Comparison of ENCODE assay signal across 8 cellular contexts in genomic region chr11:126268708-126269579, GRCh38. TPM values are rescaled to one million over a fixed set of nuclear protein-coding genes. Genes with fewer than 3 reads are reported as not detected.
DNase-seq lines count a peak whose midpoint lies in the region; TF ChIP-seq lines count a peak whose summit lies in the region.

TSS of gene FOXRED1 (plus strand) at chr11:126269154. CDS start at chr11:126269207, 53 bp downstream.
TSS of gene SRPRA (minus strand) at chr11:126268895. CDS start at chr11:126268804, 91 bp downstream.

- no peaks in the 10 kb centered on the region for H3K9me3 ChIP-seq in H9 (ENCODE audit: control insufficient read depth, low read depth, low read length)
- H3K9me3 ChIP-seq in MG63: no peaks in the 10 kb centered on the region

- no peak within 1 kb of the TSS for H2BK20ac ChIP-seq in H9 (ENCODE audit: low read depth, low read length, poor library complexity, severe bottlenecking)

- no peak for TF ChIP-seq CTCF in H9 (conservative IDR thresholded peaks at IDR 0.05)
- TF ChIP-seq CTCF in fibroblast of pulmonary artery (IDR thresholded peaks at IDR 0.05; ENCODE audit: low read length, missing control alignments): no peak
- no peak for TF ChIP-seq CTCF in nephron (IDR thresholded peaks at IDR 0.05; ENCODE audit: unreplicated experiment in 3 of 3)

- H3K56ac ChIP-seq in H9 (ENCODE audit: insufficient read length, low read depth, low read length): no peak within 1 kb of the TSS

- peak within 1 kb of the TSS; percentile 99 for H3K14ac ChIP-seq in H9 (ENCODE audit: insufficient read depth, low read length)

- peak within 1 kb of the TSS; percentile 98 for H3K4me2 ChIP-seq in H9 (ENCODE audit: insufficient read depth, insufficient read length, low read length)

- H3K36me3 ChIP-seq in MG63: peaks cover 52% of the 10 kb centered on the region

- H3K9me3 Mint-ChIP-seq in H9 (no peaks in the 10 kb centered on the region), nephron (no peaks in the 10 kb centered on the region)
- no peaks in the 10 kb centered on the region for H3K9me3 Mint-ChIP-seq in stimulated activated naive CD8-positive, alpha-beta T cell treated with anti-CD3 and anti-CD28 coated beads, Interleukin-15, Interleukin-2, amounts not matched to agents 100 ng/mL and 50 ng/mL, for 24 hours

- DNase-seq in ELR (ENCODE audit: low read depth): peak; percentile 99
- peak; percentile 100 for DNase-seq in H9
- DNase-seq in MG63: peak; percentile 99
- peak; percentile 93 for DNase-seq in SHP77 treated with DMSO at 0.1 percent for 48 hours (lab: John Stamatoyannopoulos, UW)
- peak; percentile 100 for DNase-seq in activated effector memory CD4-positive, alpha-beta T cell treated with anti-CD3 and anti-CD28 coated beads, Interleukin-2, amount 50 U/mL, for 16 hours
- DNase-seq in fibroblast of pulmonary artery (ENCODE audit: low read depth): peak; percentile 99

- H3K4me1 ChIP-seq in H9 (ENCODE audit: insufficient read depth, low read length): no peaks in the 10 kb centered on the region; the same call in 1 of the 2 replicates

- no peak within 1 kb of the TSS for H2AFZ ChIP-seq in H9 (ENCODE audit: low read length)

- no peaks in the 10 kb centered on the region for H3K27me3 ChIP-seq in H9 (ENCODE audit: insufficient read depth, low read length)
- no peaks in the 10 kb centered on the region for H3K27me3 ChIP-seq in MG63

- peak within 1 kb of the TSS; percentile 41 for H3K27ac ChIP-seq in H9 (ENCODE audit: insufficient read length, low read depth, low read length)

- H4K8ac ChIP-seq in H9 (replicated peaks; ENCODE audit: insufficient read length, low read depth, low read length): no peak within 1 kb of the TSS

- H3K4me1 Mint-ChIP-seq in H9: peaks cover 13% of the 10 kb centered on the region in 2 experiments
- H3K4me1 Mint-ChIP-seq in nephron: peaks cover 18% of the 10 kb centered on the region
- H3K4me1 Mint-ChIP-seq in stimulated activated naive CD8-positive, alpha-beta T cell treated with anti-CD3 and anti-CD28 coated beads, Interleukin-15, Interleukin-2, amounts not matched to agents 100 ng/mL and 50 ng/mL, for 24 hours (ENCODE audit: low read depth): peaks cover 39% of the 10 kb centered on the region

- no peak within 1 kb of the TSS for H3K23ac ChIP-seq in H9 (ENCODE audit: insufficient read length, low read depth, low read length)

- H3K4ac ChIP-seq in H9 (ENCODE audit: low read depth, low read length): no peak within 1 kb of the TSS

- WGBS in H9 (ENCODE audit: extremely low coverage, insufficient read length, low lambda C conversion rate): no CpG with 5 or more reads among the region's 64 CpGs

- no peak within 1 kb of the TSS for H2BK120ac ChIP-seq in H9 (ENCODE audit: low read depth, low read length, poor library complexity, severe bottlenecking)

- H3K27me3 Mint-ChIP-seq in H9 (ENCODE audit: low read depth) (no peaks in the 10 kb centered on the region), nephron (ENCODE audit: low read depth) (peaks cover 3% of the 10 kb centered on the region)
- H3K27me3 Mint-ChIP-seq in stimulated activated naive CD8-positive, alpha-beta T cell treated with anti-CD3 and anti-CD28 coated beads, Interleukin-15, Interleukin-2, amounts not matched to agents 100 ng/mL and 50 ng/mL, for 24 hours: no peaks in the 10 kb centered on the region

- H3K36me3 Mint-ChIP-seq in H9 (ENCODE audit: insufficient read depth in 1 of 3, low read depth in 3 of 3) (peaks cover 40 to 66% (median 64%) of the 10 kb centered on the region in 3 experiments; a peak in 6 of 7 replicates), nephron (ENCODE audit: low read depth) (peaks cover 53% of the 10 kb centered on the region)
- H3K36me3 Mint-ChIP-seq in stimulated activated naive CD8-positive, alpha-beta T cell treated with anti-CD3 and anti-CD28 coated beads, Interleukin-15, Interleukin-2, amounts not matched to agents 100 ng/mL and 50 ng/mL, for 24 hours (ENCODE audit: low read depth): peaks cover 65% of the 10 kb centered on the region

- peaks cover 7% of the 10 kb centered on the region for H3K23me2 ChIP-seq in H9 (ENCODE audit: insufficient read length, low read depth, low read length, poor library complexity, severe bottlenecking)

- H2AK5ac ChIP-seq in H9 (ENCODE audit: insufficient read length, low read length): no peak within 1 kb of the TSS

- peaks cover 8% of the 10 kb centered on the region; the same call in 1 of the 2 replicates for H3K79me2 ChIP-seq in H9 (ENCODE audit: insufficient read depth, low read length)

- H3K9ac ChIP-seq in H9 (ENCODE audit: extremely low read depth, insufficient read length, low read length): peak within 1 kb of the TSS; percentile 99

- H3K27ac Mint-ChIP-seq in H9: peak within 1 kb of the TSS; percentile 99 to 100 (median 100)
- peak within 1 kb of the TSS; percentile 87 to 97 (median 97) for H3K27ac Mint-ChIP-seq in nephron
- peak within 1 kb of the TSS; percentile 97 for H3K27ac Mint-ChIP-seq in stimulated activated naive CD8-positive, alpha-beta T cell treated with anti-CD3 and anti-CD28 coated beads, Interleukin-15, Interleukin-2, amounts not matched to agents 100 ng/mL and 50 ng/mL, for 24 hours

- H3K4me3 Mint-ChIP-seq in H9 (peak within 1 kb of the TSS; percentile 93 to 96), nephron (peak within 1 kb of the TSS; percentile 97 to 99 (median 98))
- peak within 1 kb of the TSS; percentile 94 for H3K4me3 Mint-ChIP-seq in stimulated activated naive CD8-positive, alpha-beta T cell treated with anti-CD3 and anti-CD28 coated beads, Interleukin-15, Interleukin-2, amounts not matched to agents 100 ng/mL and 50 ng/mL, for 24 hours

- peak within 1 kb of the TSS; percentile 96 for H3K18ac ChIP-seq in H9 (ENCODE audit: insufficient read length, low read depth, low read length)

- no peak within 1 kb of the TSS for H4K91ac ChIP-seq in H9 (ENCODE audit: insufficient read length, low read depth, low read length)

- peaks cover 4% of the 10 kb centered on the region for H3K79me1 ChIP-seq in H9 (ENCODE audit: insufficient read depth, low read depth, low read length, poor library complexity, severe bottlenecking)

- peak within 1 kb of the TSS; percentile 36 for H4K5ac ChIP-seq in H9 (ENCODE audit: insufficient read length, low read depth, low read length)

- no peak within 1 kb of the TSS for H2BK5ac ChIP-seq in H9 (ENCODE audit: insufficient read length, low read length)

- H3K4me3 ChIP-seq in MG63: peak within 1 kb of the TSS; percentile 75
- H3K4me3 ChIP-seq in fibroblast of pulmonary artery (replicated peaks; ENCODE audit: low read depth, low read length): peak within 1 kb of the TSS; percentile 97

- H4K20me1 ChIP-seq in H9 (ENCODE audit: control insufficient read depth, insufficient read depth, insufficient read length): no peaks in the 10 kb centered on the region

- no peak within 1 kb of the TSS for H2BK12ac ChIP-seq in H9 (ENCODE audit: insufficient read length, low read depth, low read length)

- no peak within 1 kb of the TSS for H3T11ph ChIP-seq in H9 (ENCODE audit: low read length)

- no peak within 1 kb of the TSS for H2BK15ac ChIP-seq in H9 (ENCODE audit: low read depth, low read length)

RNA-seq across cellular contexts. Expression of gene FOXRED1, which starts in this region (rescaled TPM):
- total RNA-seq in H9 (2021): 60.1 and 67.5 TPM in 2 replicates
- total RNA-seq in MG63 (2014; rRNA removed; shearing (Covaris generic); ENCODE audit: low replicate concordance): 26.8 and 33.2 TPM in 2 replicates

RNA-seq across cellular contexts. Expression of gene SRPRA, which starts in this region (rescaled TPM):
- total RNA-seq in H9 (2021): 63.7 and 64.3 TPM in 2 replicates
- 88.3 and 102 TPM in 2 replicates for total RNA-seq in MG63 (2014; rRNA removed; shearing (Covaris generic); ENCODE audit: low replicate concordance)

Comparison
In these comparisons a context has a peak if more than half of its experiments do, and no peak if none do; other contexts are left out.
1. Peak in every context shown above with its lines: DNase-seq, H3K4me3 ChIP-seq and H3K27ac ChIP-seq.